In genomic region chr16:68529931-68530667, GRCh38 we compare ENCODE assay signal across 8 cellular contexts. TPM values are rescaled to one million over a fixed set of nuclear protein-coding genes. Genes with fewer than 3 reads are reported as not detected.
A peak's percentile ranks its signal among the peaks of the same experiment; 100 is the strongest.
DNase-seq lines count a peak whose midpoint lies in the region; ATAC-seq and TF ChIP-seq lines count a peak whose summit lies in the region.

No MANE protein-coding gene starts in this region.

- no peak overlapping the region for H3K9ac ChIP-seq in Loucy (ENCODE audit: low read depth, low read length, poor library complexity, severe bottlenecking)

- H3K27ac Mint-ChIP-seq in activated naive CD4-positive, alpha-beta T cell treated with anti-CD3 and anti-CD28 coated beads, Interleukin-2, amount 10 ng/mL, durations not matched to agents 7 days and 5 days = peak overlapping the region; percentile 74

- peak overlapping the region; percentile 81 for H3K4me3 Mint-ChIP-seq in activated naive CD4-positive, alpha-beta T cell treated with anti-CD3 and anti-CD28 coated beads, Interleukin-2, amount 10 ng/mL, durations not matched to agents 7 days and 5 days

- no peaks in the 10 kb centered on the region for H4K20me1 ChIP-seq in Loucy (ENCODE audit: insufficient read depth, low read length, poor library complexity, severe bottlenecking)

- H3K79me2 ChIP-seq in Loucy (ENCODE audit: insufficient read depth, low read length) = no peaks in the 10 kb centered on the region

- peak; percentile 97 for DNase-seq in DMS 273 (lab: John Stamatoyannopoulos, UW; ENCODE audit: unreplicated experiment)
- peak; percentile 78 to 83 for DNase-seq in SJCRH30
- peak; percentile 94 for DNase-seq in activated naive CD4-positive, alpha-beta T cell treated with anti-CD3 and anti-CD28 coated beads, Interleukin-2, amount 10 ng/mL, durations not matched to agents 7 days and 5 days
- peak; percentile 79 for DNase-seq in globus pallidus (ENCODE audit: low spot score)
- DNase-seq in omental fat pad (ENCODE audit: low spot score) = peak; percentile 74
- peak; percentile 93 to 94 for DNase-seq in suprapubic skin (ENCODE audit: low spot score in 2 of 2)

- H3K27ac ChIP-seq in SJCRH30 (peak overlapping the region; percentile 47), suprapubic skin (no peak overlapping the region)

- no peak for TF ChIP-seq POLR2A in suprapubic skin (IDR thresholded peaks at IDR 0.05)

- no peaks in the 10 kb centered on the region for H3F3A ChIP-seq in Loucy (ENCODE audit: low read depth)

- TF ChIP-seq EP300 in suprapubic skin (IDR thresholded peaks at IDR 0.05) = no peak

- H3K36me3 Mint-ChIP-seq in activated naive CD4-positive, alpha-beta T cell treated with anti-CD3 and anti-CD28 coated beads, Interleukin-2, amount 10 ng/mL, durations not matched to agents 7 days and 5 days = peaks cover 18% of the 10 kb centered on the region

- peaks cover 17% of the 10 kb centered on the region for H3K9me3 Mint-ChIP-seq in activated naive CD4-positive, alpha-beta T cell treated with anti-CD3 and anti-CD28 coated beads, Interleukin-2, amount 10 ng/mL, durations not matched to agents 7 days and 5 days

- H3K4me3 ChIP-seq in Loucy (ENCODE audit: low read length, poor library complexity, severe bottlenecking) (peak overlapping the region; percentile 69), SJCRH30 (peak overlapping the region; percentile 86), suprapubic skin (peak overlapping the region; percentile 90)

- CTCF ChIA-PET in activated naive CD4-positive, alpha-beta T cell treated with anti-CD3 and anti-CD28 coated beads, Interleukin-2, amount 10 ng/mL, durations not matched to agents 7 days and 5 days (lab: Charles Lee) = interaction anchor here (1.0 to 4.2 kb wide), 7 partner anchors 9 to 594 kb away, joined by 3 to 40 read pairs (median 4); no protein-coding TSS in a partner anchor

- 0% methylated on average over 5 of the region's 56 CpGs for WGBS in suprapubic skin

- no peaks in the 10 kb centered on the region for H3K36me3 ChIP-seq in Loucy (ENCODE audit: insufficient read depth, low read length)
- no peaks in the 10 kb centered on the region for H3K36me3 ChIP-seq in SJCRH30
- H3K36me3 ChIP-seq in suprapubic skin = no peaks in the 10 kb centered on the region

- ATAC-seq in GM21737 (IDR thresholded peaks at IDR 0.05; ENCODE audit: unreplicated experiment) (peak; percentile 90), omental fat pad (ENCODE audit: low FRiP score) (peak; percentile 90)

- H2AFZ ChIP-seq in Loucy (ENCODE audit: low read length) = peak overlapping the region; percentile 90

- H3K9me2 ChIP-seq in Loucy (replicated peaks; ENCODE audit: low read depth, low read length) = no peaks in the 10 kb centered on the region

- H3K9me3 ChIP-seq in Loucy (ENCODE audit: insufficient read depth, low read depth, low read length) = no peaks in the 10 kb centered on the region; the same call in 1 of the 2 replicates
- H3K9me3 ChIP-seq in SJCRH30 (replicated peaks) = no peaks in the 10 kb centered on the region
- H3K9me3 ChIP-seq in suprapubic skin = no peaks in the 10 kb centered on the region

- TF ChIP-seq CTCF in Loucy (conservative IDR thresholded peaks at IDR 0.05; ENCODE audit: low read length) = no peak
- no peak for TF ChIP-seq CTCF in omental fat pad (IDR thresholded peaks at IDR 0.05)
- peak in 1 of 2 donors; percentile 2 for TF ChIP-seq CTCF in suprapubic skin (IDR thresholded peaks at IDR 0.05)

- peak overlapping the region; percentile 79 for H3K4me2 ChIP-seq in Loucy (ENCODE audit: low read depth, low read length, poor library complexity, severe bottlenecking)

- H3K27me3 ChIP-seq in Loucy (ENCODE audit: insufficient read depth, low read length, poor library complexity, severe bottlenecking) = peaks cover 8% of the 10 kb centered on the region
- no peaks in the 10 kb centered on the region for H3K27me3 ChIP-seq in SJCRH30
- H3K27me3 ChIP-seq in suprapubic skin = no peaks in the 10 kb centered on the region

- peaks cover 9% of the 10 kb centered on the region for H3K27me3 Mint-ChIP-seq in activated naive CD4-positive, alpha-beta T cell treated with anti-CD3 and anti-CD28 coated beads, Interleukin-2, amount 10 ng/mL, durations not matched to agents 7 days and 5 days

- H3K4me1 ChIP-seq in Loucy (ENCODE audit: insufficient read depth, low read length, poor library complexity, severe bottlenecking) = no peaks in the 10 kb centered on the region
- H3K4me1 ChIP-seq in SJCRH30 = no peaks in the 10 kb centered on the region
- peaks cover 24% of the 10 kb centered on the region for H3K4me1 ChIP-seq in suprapubic skin

- H3K4me1 Mint-ChIP-seq in activated naive CD4-positive, alpha-beta T cell treated with anti-CD3 and anti-CD28 coated beads, Interleukin-2, amount 10 ng/mL, durations not matched to agents 7 days and 5 days = peaks cover 26% of the 10 kb centered on the region

RNA-seq across cellular contexts. Expression of gene ZFP90, which starts 9.0 kb away (rescaled TPM):
- 11.6 and 13.3 TPM in 2 replicates for total RNA-seq in SJCRH30 (2014; rRNA removed; shearing (Covaris generic))
- total RNA-seq in omental fat pad = 10 to 100 TPM; 12.8 to 44.1 (median 18.3) TPM
- 10 to 100 TPM in 3 of 4 donors, 1 to 10 TPM in 1; 9.1 to 34.5 (median 16.4) TPM for total RNA-seq in suprapubic skin
